Comparison of ENCODE assay signal across 13 cellular contexts in the genomic region with DNA sequence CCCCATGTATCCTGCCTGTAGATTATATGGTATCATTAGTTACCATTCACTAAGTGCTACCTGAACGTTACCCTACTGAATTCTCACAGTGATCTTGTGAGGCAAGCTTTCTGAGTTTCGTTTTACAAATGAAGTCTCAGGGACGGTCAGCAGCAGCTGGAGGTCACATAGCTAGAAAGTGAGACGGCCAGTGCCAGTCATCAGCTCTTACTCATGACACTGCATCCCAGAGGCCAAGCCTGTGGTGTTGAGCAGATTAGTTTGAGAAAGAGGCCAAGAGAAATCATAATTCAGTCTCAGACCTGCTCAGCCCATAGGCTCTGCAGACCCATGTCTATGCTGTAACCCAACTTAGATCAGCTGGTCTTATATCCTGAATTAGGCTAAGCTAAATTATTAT.
"Had no signal": no experiment of that assay in that cellular context is flagged by ENCODE, and none has a peak within 500 bp of the region (broad histone marks: within the 10 kb centered on the region; RNA-seq: fewer than 3 reads in every experiment).

No MANE protein-coding gene starts in this region.

- H3K27ac ChIP-seq: breast epithelium, dorsolateral prefrontal cortex had no signal

- ATAC-seq: esophagus mucosa, left colon, natural killer cell, sciatic nerve had no signal

- H3K9me3 ChIP-seq: breast epithelium had no signal

- H3K4me1 ChIP-seq: breast epithelium had no signal

- H3K4me3 ChIP-seq: breast epithelium, dorsolateral prefrontal cortex had no signal

- H3K36me3 ChIP-seq: breast epithelium had no signal

- DNase-seq: activated CD4-positive, alpha-beta T cell treated with anti-CD3 and anti-CD28 coated beads, Interleukin-2, amount 50 U/mL, for 1 hour; activated effector memory CD4-positive, alpha-beta T cell treated with anti-CD3 and anti-CD28 coated beads, Interleukin-2, amount 50 U/mL, for 16 hours; activated T-cell treated with anti-CD3 and anti-CD28 coated beads, Interleukin-2, amount 50 U/mL, for 24 hours; anterior cingulate cortex; dorsolateral prefrontal cortex; glutamatergic neuron; left colon; natural killer cell; stimulated activated CD4-positive, alpha-beta T cell treated with anti-CD3 and anti-CD28 coated beads, Interleukin-4, amount 100 ng/mL, for 24 hours; T-helper 2 cell had no signal

- H3K27me3 ChIP-seq: breast epithelium, dorsolateral prefrontal cortex had no signal
